1 cellular context compared by ENCODE assay signal in genomic region chr5:178110511-178110910, GRCh38.
TF ChIP-seq lines count a peak whose summit lies in the region.

No MANE protein-coding gene starts in this region.

TF ChIP-seq in H1, 55 proteins besides CTCF, POLR2A, EP300 and RAD21:
- no peak for TF ChIP-seq CBX8 (IDR thresholded peaks at IDR 0.05; ENCODE audit: borderline replicate concordance, low read depth, low read length)
- TF ChIP-seq CTBP2 (IDR thresholded peaks at IDR 0.05; ENCODE audit: borderline replicate concordance, insufficient read depth, insufficient read length, low read length), result no peak
- TF ChIP-seq KDM5A (IDR thresholded peaks at IDR 0.05; ENCODE audit: low read length), result no peak
- TF ChIP-seq SIN3A (conservative IDR thresholded peaks at IDR 0.05 in 1 of 2, IDR thresholded peaks at IDR 0.05 in 1 of 2; ENCODE audit: low read depth in 1 of 2, low read length in 2 of 2), result no peak
- TF ChIP-seq RNF2 (IDR thresholded peaks at IDR 0.05; ENCODE audit: borderline replicate concordance, low read depth, low read length, missing control alignments, poor library complexity, severe bottlenecking), result no peak
- TF ChIP-seq SP4 (IDR thresholded peaks at IDR 0.05; ENCODE audit: low read length), result no peak
- no peak for TF ChIP-seq CHD2 (IDR thresholded peaks at IDR 0.05; ENCODE audit: low read length)
- no peak for TF ChIP-seq SUZ12 (IDR thresholded peaks at IDR 0.05; ENCODE audit: low read length)
- no peak for TF ChIP-seq NRF1 (IDR thresholded peaks at IDR 0.05; ENCODE audit: low read depth, low read length)
- no peak for TF ChIP-seq TAF7 (optimal IDR thresholded peaks at IDR 0.05; ENCODE audit: borderline replicate concordance, low read depth, low read length)
- TF ChIP-seq CEBPB (IDR thresholded peaks at IDR 0.05; ENCODE audit: low read depth, low read length), result no peak
- no peak for TF ChIP-seq RBBP5 (IDR thresholded peaks at IDR 0.05; ENCODE audit: borderline replicate concordance, low read depth, low read length)
- TF ChIP-seq BCL11A (IDR thresholded peaks at IDR 0.05; ENCODE audit: low read depth in 2 of 2, low read length in 2 of 2), result no peak
- TF ChIP-seq SRF (IDR thresholded peaks at IDR 0.05; ENCODE audit: low read depth, low read length), result no peak
- TF ChIP-seq KDM1A (IDR thresholded peaks at IDR 0.05; ENCODE audit: borderline replicate concordance, low read length), result no peak
- no peak for TF ChIP-seq GTF2F1 (IDR thresholded peaks at IDR 0.05; ENCODE audit: borderline replicate concordance, low read depth, low read length)
- TF ChIP-seq TEAD4 (IDR thresholded peaks at IDR 0.05; ENCODE audit: low read depth, low read length), result no peak
- no peak for TF ChIP-seq GABPA (IDR thresholded peaks at IDR 0.05; ENCODE audit: borderline replicate concordance, insufficient read depth, low read length)
- TF ChIP-seq ASH2L (IDR thresholded peaks at IDR 0.05; ENCODE audit: low read length), result no peak
- no peak for TF ChIP-seq PHF8 (conservative IDR thresholded peaks at IDR 0.05; ENCODE audit: low read depth, low read length)
